Comparison of ENCODE assay signal across 31 cellular contexts in the genomic region with DNA sequence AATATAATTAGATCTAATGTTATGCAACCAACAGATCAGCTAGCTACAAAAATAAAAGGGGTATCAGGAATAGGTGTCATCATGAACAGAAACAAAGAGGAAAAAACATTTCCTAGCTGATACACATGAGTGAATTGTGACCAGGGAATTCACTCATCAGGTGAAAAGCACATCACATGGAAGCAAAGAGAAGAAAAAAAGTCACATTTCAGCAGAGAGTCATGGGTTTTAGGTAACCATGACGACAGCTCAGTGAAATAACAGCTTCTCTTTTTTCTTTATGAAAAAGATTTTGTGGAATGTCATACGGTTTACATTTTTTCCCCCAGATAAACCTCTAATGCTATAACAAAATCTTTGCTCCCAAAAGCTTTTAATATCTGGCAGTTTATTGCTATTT. TPM values are rescaled to one million over a fixed set of nuclear protein-coding genes. Genes with fewer than 3 reads are reported as not detected.
A peak's percentile ranks its signal among the peaks of the same experiment; 100 is the strongest.
DNase-seq lines count a peak whose midpoint lies in the region; ATAC-seq and TF ChIP-seq lines count a peak whose summit lies in the region.
"Had no signal": no experiment of that assay in that cellular context is flagged by ENCODE, and none has a peak within 500 bp of the region (broad histone marks: within the 10 kb centered on the region; RNA-seq: fewer than 3 reads in every experiment).

No MANE protein-coding gene starts in this region.

- no peak overlapping the region for H3K18ac ChIP-seq in mesenchymal stem cell (ENCODE audit: low read depth in 1 of 2, low read length in 2 of 2)

- no peak overlapping the region for H3K14ac ChIP-seq in mesenchymal stem cell (ENCODE audit: low read length in 2 of 2)

- no peaks in the 10 kb centered on the region for H3K9me3 Mint-ChIP-seq in chondrocyte (ENCODE audit: low read depth)

- no peak overlapping the region for H2AK5ac ChIP-seq in mesenchymal stem cell (ENCODE audit: low read length, severe bottlenecking)

- no peak overlapping the region for H2BK15ac ChIP-seq in mesenchymal stem cell (ENCODE audit: low read depth, poor library complexity, severe bottlenecking)

- no peak overlapping the region for H3K4ac ChIP-seq in mesenchymal stem cell (ENCODE audit: low read depth in 1 of 2, low read length in 2 of 2)

- H3K27me3 ChIP-seq in mesenchymal stem cell (ENCODE audit: control insufficient read depth in 1 of 2, insufficient read depth in 1 of 2, low read length in 2 of 2) (no peaks in the 10 kb centered on the region), upper lobe of left lung (no peaks in the 10 kb centered on the region)
- H3K27me3 ChIP-seq: gastroesophageal sphincter, pancreas, sigmoid colon had no signal

- H3K9me3 ChIP-seq in mesenchymal stem cell (ENCODE audit: control insufficient read depth, low read length) (no peaks in the 10 kb centered on the region), upper lobe of left lung (no peaks in the 10 kb centered on the region)
- H3K9me3 ChIP-seq: A549, gastroesophageal sphincter, pancreas, sigmoid colon had no signal

- H3K79me1 ChIP-seq in mesenchymal stem cell (replicated peaks; ENCODE audit: low read length, poor library complexity, severe bottlenecking) = no peaks in the 10 kb centered on the region

- no peak overlapping the region for H2AFZ ChIP-seq in mesenchymal stem cell (ENCODE audit: low read depth, low read length)

- no peak overlapping the region for H2BK12ac ChIP-seq in mesenchymal stem cell (ENCODE audit: low read length in 2 of 2)

- H3K23ac ChIP-seq in mesenchymal stem cell (ENCODE audit: low read length in 2 of 2) = no peak overlapping the region

- H2BK5ac ChIP-seq in mesenchymal stem cell (ENCODE audit: low read depth, low read length, poor library complexity, severe bottlenecking) = no peak overlapping the region

- H3K9ac ChIP-seq in mesenchymal stem cell (ENCODE audit: low read length) = peak overlapping the region; percentile 42

- DNase-seq in AG10803 (ENCODE audit: low read depth) = peak; percentile 62
- DNase-seq in OCI-M1 (lab: John Stamatoyannopoulos, UW) = peak; percentile 51
- no peak for DNase-seq in chondrocyte (ENCODE audit: low spot score)
- DNase-seq in mesenchymal stem cell = no peak
- no peak for DNase-seq in upper lobe of left lung
- DNase-seq in GM19238 (ENCODE audit: insufficient read length, low spot score) = no peak
- DNase-seq in hypothalamus (lab: John Stamatoyannopoulos, UW) = no peak
- no peak for DNase-seq in stimulated activated naive CD4-positive, alpha-beta T cell treated with Interleukin-2 at 50 U/mL for 16 hours (lab: John Stamatoyannopoulos, UW)
- DNase-seq: activated T-cell treated with anti-CD3 and anti-CD28 coated beads, Interleukin-2, amount 50 U/mL, for 1 hour; amygdala; cerebellar nuclear complex; DMS 273 treated with DMSO at 0.1 percent for 48 hours; effector CD4-positive, alpha-beta T cell; erythroblast; GDM1; Kasumi-1; NCI-H1048; NCI-H1930; NCI-H226; NCI-H82; pancreas; Right ventricle myocardium superior; sigmoid colon; stimulated activated CD8-positive, alpha-beta memory T cell treated with anti-CD3 and anti-CD28 coated beads, Interleukin-4, amount 100 ng/mL, for 48 hours had no signal

- peaks cover 27% of the 10 kb centered on the region for H3K4me1 Mint-ChIP-seq in chondrocyte (ENCODE audit: low read depth)

- H3K27ac Mint-ChIP-seq in chondrocyte (ENCODE audit: unreplicated experiment) = peak overlapping the region; percentile 60

- TF ChIP-seq CTCF in AG10803 (conservative IDR thresholded peaks at IDR 0.05; ENCODE audit: low read length) (no peak), chondrocyte (IDR thresholded peaks at IDR 0.05) (no peak), upper lobe of left lung (IDR thresholded peaks at IDR 0.05) (no peak)

- no peak for TF ChIP-seq POLR2A in upper lobe of left lung (IDR thresholded peaks at IDR 0.05)

- H3K27ac ChIP-seq in mesenchymal stem cell (ENCODE audit: low read length, poor library complexity, severe bottlenecking) (no peak overlapping the region), upper lobe of left lung (no peak overlapping the region)
- H3K27ac ChIP-seq: A549, C4-2B, gastroesophageal sphincter, pancreas, sigmoid colon had no signal

- TF ChIP-seq EP300 in upper lobe of left lung (IDR thresholded peaks at IDR 0.05) = no peak

- no peaks in the 10 kb centered on the region for H3K4me1 ChIP-seq in mesenchymal stem cell (ENCODE audit: control insufficient read depth, insufficient read depth, low read depth, low read length)
- no peaks in the 10 kb centered on the region for H3K4me1 ChIP-seq in upper lobe of left lung
- H3K4me1 ChIP-seq: A549, pancreas had no signal

- no peak overlapping the region for H4K8ac ChIP-seq in mesenchymal stem cell (ENCODE audit: low read length)

- no CpG with 5 or more reads among the region's 2 CpGs for WGBS in mesenchymal stem cell
- WGBS in upper lobe of left lung, 2 donors = 69 to 73% methylated on average over 2 of the region's 2 CpGs

- H2BK120ac ChIP-seq in mesenchymal stem cell (ENCODE audit: low read depth, low read length) = no peak overlapping the region

- no peak overlapping the region for H3K4me3 Mint-ChIP-seq in chondrocyte (ENCODE audit: unreplicated experiment)

- no peak overlapping the region for H3K4me3 ChIP-seq in AG10803 (ENCODE audit: low read length)
- H3K4me3 ChIP-seq in mesenchymal stem cell (ENCODE audit: insufficient read depth in 1 of 2, low read depth in 1 of 2, low read length in 2 of 2) = no peak overlapping the region
- no peak overlapping the region for H3K4me3 ChIP-seq in upper lobe of left lung
- H3K4me3 ChIP-seq: A549, gastroesophageal sphincter, GM12878, pancreas, sigmoid colon had no signal

- H3K36me3 ChIP-seq in mesenchymal stem cell (ENCODE audit: control insufficient read depth in 1 of 2, insufficient read depth in 2 of 2, low read depth in 1 of 2, low read length in 2 of 2) (no peaks in the 10 kb centered on the region), upper lobe of left lung (no peaks in the 10 kb centered on the region)
- H3K36me3 ChIP-seq: gastroesophageal sphincter, pancreas, sigmoid colon had no signal

- no peaks in the 10 kb centered on the region for H3K36me3 Mint-ChIP-seq in chondrocyte (ENCODE audit: low read depth)

- no peak overlapping the region for H3K4me2 ChIP-seq in mesenchymal stem cell (ENCODE audit: low read length, poor library complexity, severe bottlenecking)
- H3K4me2 ChIP-seq: A549 had no signal

- no peak overlapping the region for H4K91ac ChIP-seq in mesenchymal stem cell (ENCODE audit: low read length)

- no peak for ATAC-seq in upper lobe of left lung (ENCODE audit: low FRiP score in 2 of 2)
- ATAC-seq: A549, gastroesophageal sphincter, GM12878, pancreas had no signal

- peaks cover 2% of the 10 kb centered on the region for H3K27me3 Mint-ChIP-seq in chondrocyte (ENCODE audit: low read depth)

RNA-seq across cellular contexts. Expression of a gene that starts 5.1 kb away (rescaled TPM):
- not detected in 3 replicates for total RNA-seq in chondrocyte
- not detected for polyA plus RNA-seq in mesenchymal stem cell (2013, experiment 1 of 2)
- polyA plus RNA-seq in mesenchymal stem cell (2013, experiment 2 of 2) = not detected
- not detected for total RNA-seq in upper lobe of left lung
- total RNA-seq: gastroesophageal sphincter, GM12878, H4, myocyte, pancreas, Right ventricle myocardium superior, sigmoid colon, subcutaneous adipose tissue had no signal
- polyA plus RNA-seq: A549, GM12878, pancreas, sigmoid colon had no signal

Comparison
In these comparisons a context has a peak if more than half of its experiments do, and no peak if none do; other contexts are left out.
1. DNase-seq: peak in AG10803 (single experiment) and OCI-M1 (single experiment); none in chondrocyte (single experiment), mesenchymal stem cell (single experiment), upper lobe of left lung (0 of 2), GM19238 (single experiment), hypothalamus (0 of 51) and stimulated activated naive CD4-positive, alpha-beta T cell treated with Interleukin-2 at 50 U/mL for 16 hours (single experiment).